ENCODE assay signal across 8 cellular contexts in the genomic region with DNA sequence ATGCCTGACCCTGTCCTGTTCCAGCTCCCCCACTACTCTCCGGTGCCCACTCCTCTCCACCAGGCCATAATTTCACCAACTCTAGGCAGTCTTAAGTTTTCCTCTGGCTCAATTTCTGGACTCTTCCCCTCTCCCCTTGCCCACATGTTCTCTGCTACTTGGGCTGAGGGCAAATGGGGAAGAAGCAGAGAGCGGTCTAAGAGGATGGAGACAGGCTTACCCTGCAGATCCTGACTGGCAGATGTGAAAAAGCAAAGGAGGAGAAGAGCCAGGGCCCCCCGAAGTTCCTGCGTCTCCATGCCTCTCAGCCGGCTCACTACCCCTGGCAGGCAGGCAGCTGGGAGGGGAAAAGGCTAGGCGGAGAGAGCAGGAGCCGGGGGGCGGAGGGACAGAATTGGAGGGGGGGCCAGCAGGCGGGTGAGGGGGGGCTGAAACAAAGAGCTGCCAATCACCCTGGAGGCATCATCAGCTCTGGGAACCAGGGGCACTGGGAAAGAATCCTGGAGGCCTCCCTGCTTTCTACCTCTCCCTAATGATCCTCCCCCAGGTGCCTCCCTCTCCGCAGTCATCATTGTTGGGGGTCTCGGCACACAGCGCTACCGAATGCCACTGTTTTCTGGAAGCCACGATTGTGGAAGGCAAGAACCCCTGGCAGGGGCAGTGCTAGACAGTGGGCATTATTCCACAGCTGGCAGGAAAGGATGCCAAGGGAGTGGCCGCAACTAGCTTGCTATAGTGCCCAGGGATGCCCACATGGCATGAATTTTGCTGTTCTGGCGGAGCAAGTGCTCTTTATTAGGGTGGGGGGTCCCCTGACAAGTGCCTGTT. TPM values are rescaled to one million over a fixed set of nuclear protein-coding genes. Genes with fewer than 3 reads are reported as not detected.
A peak's percentile ranks its signal among the peaks of the same experiment; 100 is the strongest.
DNase-seq lines count a peak whose midpoint lies in the region; ATAC-seq and TF ChIP-seq lines count a peak whose summit lies in the region.

A gene (minus strand): TSS at position 320 of the 828 bp plus-strand sequence. CDS start 21 bp downstream, at position 299.

- H3K27ac Mint-ChIP-seq in T-cell: peak within 1 kb of the TSS; percentile 88 to 94

- no peaks in the 10 kb centered on the region for H3K27me3 Mint-ChIP-seq in T-cell

- TF ChIP-seq POLR2A in esophagus squamous epithelium (IDR thresholded peaks at IDR 0.05): no peak

- TF ChIP-seq CTCF in BJ (IDR thresholded peaks at IDR 0.05; ENCODE audit: insufficient read depth, low read depth, low read length): no peak
- no peak for TF ChIP-seq CTCF in HL-60 (IDR thresholded peaks at IDR 0.05; ENCODE audit: insufficient read depth, low read length)
- no peak for TF ChIP-seq CTCF in esophagus squamous epithelium (IDR thresholded peaks at IDR 0.05)

- H3K27ac ChIP-seq in HL-60 (replicated peaks) (peak within 1 kb of the TSS; percentile 99), esophagus squamous epithelium (peak within 1 kb of the TSS; percentile 97 to 99 (median 98)), muscle layer of duodenum (ENCODE audit: low read length) (peak within 1 kb of the TSS; percentile 97), aorta (ENCODE audit: low read depth in 1 of 2, low read length in 2 of 2) (peak within 1 kb of the TSS; percentile 98 to 99)

- DNase-seq in BJ (ENCODE audit: low read depth) (no peak), HL-60 (ENCODE audit: low read depth in 1 of 2, low spot score in 1 of 2) (peak in 1 of 2 experiments; percentile 37), T-cell (peak in 1 of 34 experiments; percentile 16), esophagus squamous epithelium (lab: John Stamatoyannopoulos, UW) (no peak), aorta (peak; percentile 81 to 91)
- DNase-seq in stimulated activated CD4-positive, alpha-beta T cell treated with anti-CD3 and anti-CD28 coated beads, Interleukin-15, amount 100 ng/mL, for 24 hours: no peak
- no peak for DNase-seq in stimulated activated CD4-positive, alpha-beta T cell treated with anti-CD3 and anti-CD28 coated beads, Interleukin-4, amount 100 ng/mL, for 4 hours

- H3K36me3 ChIP-seq in BJ (ENCODE audit: control insufficient read depth, insufficient read depth, low read length) (peaks cover 5% of the 10 kb centered on the region), esophagus squamous epithelium (peaks cover 0 to 25% (median 0%) of the 10 kb centered on the region in 3 donors), muscle layer of duodenum (ENCODE audit: control insufficient read depth in 1 of 2, insufficient read depth in 2 of 2, low read length in 2 of 2) (peaks cover 1 to 22% of the 10 kb centered on the region in 2 donors), aorta (ENCODE audit: control insufficient read depth in 1 of 2, insufficient read depth in 2 of 2, low read length in 1 of 2) (no peaks in the 10 kb centered on the region)

- no peaks in the 10 kb centered on the region for H3K27me3 ChIP-seq in BJ (ENCODE audit: control insufficient read depth, insufficient read depth, low read length)
- no peaks in the 10 kb centered on the region for H3K27me3 ChIP-seq in HL-60 (ENCODE audit: insufficient read depth, poor library complexity, severe bottlenecking)
- no peaks in the 10 kb centered on the region for H3K27me3 ChIP-seq in esophagus squamous epithelium
- no peaks in the 10 kb centered on the region for H3K27me3 ChIP-seq in muscle layer of duodenum (ENCODE audit: low read depth, low read length)
- H3K27me3 ChIP-seq in aorta (ENCODE audit: control insufficient read depth in 1 of 2, insufficient read depth in 2 of 2, low read length in 1 of 2): no peaks in the 10 kb centered on the region

- no peaks in the 10 kb centered on the region for H3K9me3 Mint-ChIP-seq in T-cell

- CTCF ChIA-PET in BJ (lab: Yijun Ruan, JAX) (interaction anchor here (0.7 to 6.7 kb wide), 21 partner anchors 8 to 441 kb away, joined by 3 to 79 read pairs (median 4); a partner anchor contains a TSS), T-cell (lab: Charles Lee) (interaction anchor here (0.6 to 3.7 kb wide), 13 partner anchors 12 to 72 kb away, joined by 3 to 21 read pairs (median 3); a partner anchor contains a TSS)

- no peaks in the 10 kb centered on the region for H3K9me3 ChIP-seq in esophagus squamous epithelium
- no peaks in the 10 kb centered on the region for H3K9me3 ChIP-seq in muscle layer of duodenum (ENCODE audit: control insufficient read depth in 1 of 2, low read length in 2 of 2)
- H3K9me3 ChIP-seq in aorta (ENCODE audit: control insufficient read depth, low read length): no peaks in the 10 kb centered on the region

- peaks cover 4% of the 10 kb centered on the region for H3K36me3 Mint-ChIP-seq in T-cell

- no peak for ATAC-seq in T-cell (replicated peaks in 1 of 4)
- peak; percentile 58 for ATAC-seq in aorta (ENCODE audit: low FRiP score)

- peak within 1 kb of the TSS; percentile 80 to 85 (median 84) for H3K4me3 Mint-ChIP-seq in T-cell

- intact Hi-C loops in esophagus squamous epithelium (cut with DNase I) (loop anchor here (5.0 kb wide), 1 partner anchor 35 kb away; a partner anchor contains a TSS), aorta (cut with DNase I) (loop anchor here (1.0 to 5.0 kb wide), 3 partner anchors 20 to 115 kb away; a partner anchor contains a TSS)

- H3K4me1 Mint-ChIP-seq in T-cell: peaks cover 18 to 22% (median 19%) of the 10 kb centered on the region in 3 donors

- 8 to 17% methylated on average over 12 to 14 of the region's 16 CpGs for WGBS in esophagus squamous epithelium, 2 donors
- 0 to 3% methylated on average over 11 to 16 of the region's 16 CpGs for WGBS in aorta, 2 donors

- H3K4me1 ChIP-seq in esophagus squamous epithelium (peaks cover 21 to 47% (median 26%) of the 10 kb centered on the region in 3 donors), muscle layer of duodenum (ENCODE audit: control insufficient read depth in 1 of 2, insufficient read depth in 2 of 2, low read length in 2 of 2) (peaks cover 14 to 37% of the 10 kb centered on the region in 2 donors), aorta (ENCODE audit: control insufficient read depth in 1 of 2, insufficient read depth in 2 of 2, low read length in 2 of 2) (no peaks in the 10 kb centered on the region)

- POLR2A ChIA-PET in BJ (lab: Charles Lee): interaction anchor here (0.5 kb wide), 1 partner anchor 28 kb away, joined by 3 read pairs; no protein-coding TSS in a partner anchor
- POLR2A ChIA-PET in T-cell (lab: Charles Lee): interaction anchor here (0.8 to 1.4 kb wide), 2 partner anchors 13 kb away, joined by 3 to 9 read pairs; no protein-coding TSS in a partner anchor

- H3K4me3 ChIP-seq in BJ (ENCODE audit: low read depth, low read length) (peak within 1 kb of the TSS; percentile 57), HL-60 (replicated peaks; ENCODE audit: insufficient read depth, low read length) (peak within 1 kb of the TSS; percentile 99), esophagus squamous epithelium (peak within 1 kb of the TSS; percentile 79 to 100 (median 86)), muscle layer of duodenum (ENCODE audit: low read depth in 1 of 2, low read length in 2 of 2) (peak within 1 kb of the TSS; percentile 92 to 99), aorta (ENCODE audit: low read length in 2 of 2) (peak within 1 kb of the TSS; percentile 34 to 60)

RNA-seq across cellular contexts. Expression of the gene that starts here (rescaled TPM):
- 48.0 and 61.4 TPM in 2 replicates for polyA plus RNA-seq in BJ (2011; rRNA removed)
- polyA minus RNA-seq in BJ (2011; rRNA and poly(A)+ RNA removed): 30.9 and 40.7 TPM in 2 replicates
- 10 to 100 TPM; 24.1 to 43.9 (median 34.0) TPM for total RNA-seq in T-cell
- total RNA-seq in esophagus squamous epithelium: 10 to 100 TPM in 3 of 4 donors, 1 to 10 TPM in 1; 8.7 to 18.5 (median 11.1) TPM
- total RNA-seq in aorta: 10 to 100 TPM; 58.9 to 97.9 TPM
- 100 to 1,000 TPM in 1 of 2 donors, 10 to 100 TPM in 1; 21.7 to 195 TPM for polyA plus RNA-seq in aorta

Comparison
In these comparisons a context has a peak if more than half of its experiments do, and no peak if none do; other contexts are left out.
1. DNase-seq: peak in aorta (2 of 2); none in BJ (single experiment), esophagus squamous epithelium (single experiment), stimulated activated CD4-positive, alpha-beta T cell treated with anti-CD3 and anti-CD28 coated beads, Interleukin-15, amount 100 ng/mL, for 24 hours (single experiment) and stimulated activated CD4-positive, alpha-beta T cell treated with anti-CD3 and anti-CD28 coated beads, Interleukin-4, amount 100 ng/mL, for 4 hours (0 of 2).
2. H3K4me3 ChIP-seq: peak in every context shown above with its lines; median percentile 99 in HL-60; 96 in muscle layer of duodenum; 86 in esophagus squamous epithelium; 57 in BJ; 47 in aorta.
3. Peak in every context shown above with its lines, with median percentiles within 50 percentile points of each other: H3K27ac ChIP-seq.